Comparison of ENCODE assay signal across 8 cellular contexts in the genomic region with DNA sequence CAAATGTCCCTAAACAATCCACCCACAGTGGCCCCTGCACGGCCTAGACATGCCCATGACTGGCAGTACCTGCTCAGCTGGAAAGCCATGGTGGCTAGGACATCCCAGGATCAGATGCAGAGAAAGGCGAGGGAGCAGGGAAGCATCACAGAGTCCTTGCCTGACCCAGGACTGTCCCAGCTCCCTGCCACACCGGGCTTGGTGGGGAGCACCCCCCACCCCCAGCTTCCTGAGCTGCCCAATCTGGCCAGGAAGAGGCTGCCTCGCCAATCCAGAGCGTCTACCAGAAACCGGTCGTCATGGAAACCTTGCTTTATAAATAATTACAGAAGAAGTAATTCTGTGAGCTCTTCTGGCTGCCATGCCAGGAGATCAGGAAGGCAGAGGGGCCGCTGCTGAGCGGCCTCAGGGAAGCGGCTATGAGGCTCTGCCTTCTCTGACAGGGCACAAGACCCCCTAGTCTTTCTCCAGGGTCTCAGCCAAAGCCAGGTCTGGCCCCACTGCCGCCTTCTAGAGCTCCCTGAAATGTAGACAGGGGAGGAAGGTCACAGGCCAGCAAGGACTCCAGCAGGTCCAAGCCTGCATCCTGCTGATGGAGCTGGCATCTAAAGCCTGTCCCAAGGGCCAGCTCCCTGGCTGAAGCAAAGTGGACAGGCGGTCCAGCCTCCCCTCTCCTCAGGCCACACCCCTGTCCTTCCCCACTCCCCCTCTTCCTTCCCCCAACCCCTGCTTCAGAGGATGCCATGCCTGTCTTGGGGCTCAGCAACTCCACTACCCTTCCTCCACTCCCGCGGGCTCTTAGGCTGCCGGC. TPM values are rescaled to one million over a fixed set of nuclear protein-coding genes. Genes with fewer than 3 reads are reported as not detected.
DNase-seq lines count a peak whose midpoint lies in the region; ATAC-seq and TF ChIP-seq lines count a peak whose summit lies in the region.

No MANE protein-coding gene starts in this region.

- ATAC-seq in GM19455 (IDR thresholded peaks at IDR 0.05; ENCODE audit: unreplicated experiment) (peak; percentile 31), T-cell (replicated peaks in 1 of 4) (peak; percentile 45 to 85 (median 48)), upper lobe of right lung (peak; percentile 36), HG03039 (IDR thresholded peaks at IDR 0.05; ENCODE audit: unreplicated experiment) (no peak)

- POLR2A ChIA-PET in T-cell (lab: Charles Lee) = interaction anchor here in 1 of 2 donors (1.0 kb wide), 1 partner anchor 35 kb away, joined by 3 read pairs; no protein-coding TSS in a partner anchor

- H3K4me1 Mint-ChIP-seq in T-cell = peaks cover 46 to 52% (median 52%) of the 10 kb centered on the region in 3 donors

- TF ChIP-seq CTCF in BE2C (IDR thresholded peaks at IDR 0.05; ENCODE audit: low read depth, low read length) (no peak), colonic mucosa (IDR thresholded peaks at IDR 0.05) (no peak), upper lobe of right lung (IDR thresholded peaks at IDR 0.05) (no peak)

- H3K27ac ChIP-seq in colonic mucosa = peak overlapping the region; percentile 84
- H3K27ac ChIP-seq in upper lobe of right lung = peak overlapping the region; percentile 91

- H3K4me3 Mint-ChIP-seq in T-cell = peak overlapping the region; percentile 63 to 79 (median 70)

- no peaks in the 10 kb centered on the region for H3K36me3 Mint-ChIP-seq in T-cell

- H3K27ac Mint-ChIP-seq in T-cell = peak overlapping the region; percentile 94 to 96

- CTCF ChIA-PET in T-cell (lab: Charles Lee) = interaction anchor here (0.5 to 2.2 kb wide), 8 partner anchors 9 to 112 kb away, joined by 3 to 12 read pairs (median 4); partner anchors contain the start of gene ACOT7 (in 1 of the 2)

- DNase-seq in BE2C = peak; percentile 38
- peak in 33 of 34 experiments; percentile 24 to 69 (median 48) for DNase-seq in T-cell
- DNase-seq in colonic mucosa = peak; percentile 58
- peak; percentile 24 for DNase-seq in middle frontal gyrus (ENCODE audit: extremely low spot score, low spot score)
- DNase-seq in upper lobe of right lung = no peak
- DNase-seq in NOMO-1 treated with DMSO at 0.1 percent for 48 hours (lab: John Stamatoyannopoulos, UW; ENCODE audit: unreplicated experiment) = no peak

- H3K27me3 ChIP-seq in BE2C (no peaks in the 10 kb centered on the region), colonic mucosa (no peaks in the 10 kb centered on the region), upper lobe of right lung (no peaks in the 10 kb centered on the region)

- H3K9me3 Mint-ChIP-seq in T-cell = no peaks in the 10 kb centered on the region

- H3K9me3 ChIP-seq in BE2C (no peaks in the 10 kb centered on the region), colonic mucosa (no peaks in the 10 kb centered on the region), upper lobe of right lung (no peaks in the 10 kb centered on the region)

- H3K9ac ChIP-seq in colonic mucosa (ENCODE audit: low read depth in 2 of 2, low read length in 2 of 2) = peak overlapping the region; percentile 83 to 91

- no peak overlapping the region; the same call in 1 of the 2 replicates for H3K4me3 ChIP-seq in BE2C (ENCODE audit: low read depth, low read length)
- no peak overlapping the region for H3K4me3 ChIP-seq in colonic mucosa
- no peak overlapping the region for H3K4me3 ChIP-seq in upper lobe of right lung

- intact Hi-C loops in colonic mucosa (cut with DNase I) = no loop called here
- intact Hi-C loops in upper lobe of right lung (cut with DNase I) = no loop called here

- H3K4me1 ChIP-seq in BE2C (peaks cover 29% of the 10 kb centered on the region), colonic mucosa (peaks cover 47% of the 10 kb centered on the region), upper lobe of right lung (peaks cover 33% of the 10 kb centered on the region)

- no peaks in the 10 kb centered on the region for H3K27me3 Mint-ChIP-seq in T-cell

- H3K36me3 ChIP-seq in BE2C (no peaks in the 10 kb centered on the region), colonic mucosa (no peaks in the 10 kb centered on the region), upper lobe of right lung (no peaks in the 10 kb centered on the region)

RNA-seq across cellular contexts. Expression of gene ACOT7, which starts 34.6 kb away (rescaled TPM):
- polyA plus RNA-seq in BE2C (2012; ENCODE audit: insufficient read depth, insufficient read length, low read depth) = 143 TPM
- 1 to 10 TPM; 6.1 to 9.3 (median 7.4) TPM for total RNA-seq in T-cell
- 100 to 1,000 TPM in 1 of 2 donors, 10 to 100 TPM in 1; 48.7 to 125 TPM for total RNA-seq in colonic mucosa
- total RNA-seq in upper lobe of right lung = 22.8 TPM

Comparison
In these comparisons a context has a peak if more than half of its experiments do, and no peak if none do; other contexts are left out.
1. DNase-seq: peak in BE2C (single experiment), T-cell (33 of 34), colonic mucosa (single experiment) and middle frontal gyrus (single experiment); none in upper lobe of right lung (single experiment) and NOMO-1 treated with DMSO at 0.1 percent for 48 hours (single experiment).